8 cellular contexts compared by ENCODE assay signal in the genomic region with DNA sequence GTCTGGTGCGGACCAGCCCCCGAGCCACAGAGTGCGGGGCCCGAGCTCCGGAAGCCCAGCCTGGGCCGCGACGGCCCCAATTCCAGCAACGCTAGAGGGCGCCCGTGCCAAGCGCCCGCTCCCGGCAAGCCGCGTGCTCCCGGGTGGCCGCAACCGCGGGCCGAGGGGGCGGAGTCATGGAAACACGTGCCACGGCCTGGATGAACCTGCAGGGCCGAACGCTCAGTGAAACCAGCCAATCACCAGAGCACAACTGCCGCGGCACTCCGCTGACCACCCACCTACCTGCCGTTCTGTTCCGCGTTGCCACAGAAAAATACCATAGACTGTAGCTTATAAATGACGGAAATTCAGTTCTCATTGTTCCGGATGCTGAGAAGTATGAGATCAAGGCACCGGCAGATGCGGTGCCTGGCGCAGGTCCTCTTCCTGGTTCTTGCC.
DNase-seq lines count a peak whose midpoint lies in the region; ATAC-seq and TF ChIP-seq lines count a peak whose summit lies in the region.

No MANE protein-coding gene starts in this region.

- H3K9me3 ChIP-seq in A673 (ENCODE audit: low read depth, low read length, poor library complexity, severe bottlenecking) (no peaks in the 10 kb centered on the region), esophagus muscularis mucosa (peaks cover 0 to 6% (median 2%) of the 10 kb centered on the region in 4 donors)

- H3K4me1 Mint-ChIP-seq in naive thymus-derived CD8-positive, alpha-beta T cell: peaks cover 21 to 51% (median 41%) of the 10 kb centered on the region in 4 donors
- peaks cover 31% of the 10 kb centered on the region for H3K4me1 Mint-ChIP-seq in stimulated activated effector memory CD8-positive, alpha-beta T cell treated with anti-CD3 and anti-CD28 coated beads, Interleukin-12 subunit alpha, Interleukin-12 subunit beta, amount 100 ng/mL, for 72 hours

- TF ChIP-seq EP300 in Ishikawa (IDR thresholded peaks at IDR 0.05; ENCODE audit: borderline replicate concordance): no peak
- no peak for TF ChIP-seq EP300 in esophagus muscularis mucosa (IDR thresholded peaks at IDR 0.05)

- 17% methylated on average over 27 of the region's 37 CpGs for WGBS in esophagus muscularis mucosa

- TF ChIP-seq RAD21 in Ishikawa (IDR thresholded peaks at IDR 0.05; ENCODE audit: low read depth): peak; percentile 40; the same call in 1 of the 2 replicates

- 0 out of 2 replicates have a peak, but pooled peaks have one; percentile 16 for TF ChIP-seq CTCF in A673 (conservative IDR thresholded peaks at IDR 0.05; ENCODE audit: low read depth, low read length)
- TF ChIP-seq CTCF in esophagus muscularis mucosa (IDR thresholded peaks at IDR 0.05): peak; percentile 50 to 71 (median 68)

- H3K4me3 ChIP-seq in A673 (ENCODE audit: low read depth, low read length, poor library complexity, severe bottlenecking): no peak overlapping the region
- peak overlapping the region; percentile 9 to 33 (median 21) for H3K4me3 ChIP-seq in esophagus muscularis mucosa

- peak overlapping the region; percentile 62 to 84 (median 79) for H3K4me3 Mint-ChIP-seq in naive thymus-derived CD8-positive, alpha-beta T cell
- peak overlapping the region; percentile 60 for H3K4me3 Mint-ChIP-seq in stimulated activated effector memory CD8-positive, alpha-beta T cell treated with anti-CD3 and anti-CD28 coated beads, Interleukin-12 subunit alpha, Interleukin-12 subunit beta, amount 100 ng/mL, for 72 hours

- H3K27ac ChIP-seq in A673 (ENCODE audit: low read depth, low read length, poor library complexity, severe bottlenecking): no peak overlapping the region
- no peak overlapping the region for H3K27ac ChIP-seq in esophagus muscularis mucosa (replicated peaks in 1 of 4)

- H3K4me1 ChIP-seq in A673 (ENCODE audit: insufficient read depth, low read length, poor library complexity, severe bottlenecking) (no peaks in the 10 kb centered on the region), esophagus muscularis mucosa (peaks cover 12 to 32% (median 27%) of the 10 kb centered on the region in 4 donors)

- H3K27ac Mint-ChIP-seq in naive thymus-derived CD8-positive, alpha-beta T cell: peak overlapping the region; percentile 53 to 95 (median 89)
- peak overlapping the region; percentile 54 for H3K27ac Mint-ChIP-seq in stimulated activated effector memory CD8-positive, alpha-beta T cell treated with anti-CD3 and anti-CD28 coated beads, Interleukin-12 subunit alpha, Interleukin-12 subunit beta, amount 100 ng/mL, for 72 hours

- no TSS peak for BruUV-seq in A673 (replicated peaks; lab: Mats Ljungman, UMichigan)

- intact Hi-C loops in A673 (cut with micrococcal nuclease; ENCODE audit: unreplicated experiment): no loop called here
- intact Hi-C loops in esophagus muscularis mucosa (cut with DNase I): no loop called here

- CTCF ChIA-PET in A673 (lab: Charles Lee): no interaction called here

- DNase-seq in A673 (ENCODE audit: low spot score) (no peak), activated T-cell treated with anti-CD3 and anti-CD28 coated beads for 4 hours (peak; percentile 75), esophagus muscularis mucosa (ENCODE audit: extremely low spot score) (no peak), NAMALWA (ENCODE audit: low spot score) (no peak), NCI-H1092 (lab: John Stamatoyannopoulos, UW) (no peak)
- peak; percentile 41 to 82 (median 68) for DNase-seq in naive thymus-derived CD8-positive, alpha-beta T cell
- peak; percentile 76 to 83 for DNase-seq in stimulated activated effector memory CD8-positive, alpha-beta T cell treated with anti-CD3 and anti-CD28 coated beads, Interleukin-12 subunit alpha, Interleukin-12 subunit beta, amount 100 ng/mL, for 72 hours (ENCODE audit: low spot score in 2 of 2)

- ATAC-seq in naive thymus-derived CD8-positive, alpha-beta T cell: peak; percentile 74 to 88
- peak; percentile 83 for ATAC-seq in stimulated activated effector memory CD8-positive, alpha-beta T cell treated with anti-CD3 and anti-CD28 coated beads, Interleukin-12 subunit alpha, Interleukin-12 subunit beta, amount 100 ng/mL, for 72 hours

- no peaks in the 10 kb centered on the region for H3K36me3 ChIP-seq in A673 (ENCODE audit: insufficient read depth, low read length, poor library complexity, severe bottlenecking)
- no peaks in the 10 kb centered on the region for H3K36me3 ChIP-seq in esophagus muscularis mucosa

- H3K36me3 Mint-ChIP-seq in naive thymus-derived CD8-positive, alpha-beta T cell: peaks cover 0 to 2% (median 0%) of the 10 kb centered on the region in 3 donors
- no peaks in the 10 kb centered on the region for H3K36me3 Mint-ChIP-seq in stimulated activated effector memory CD8-positive, alpha-beta T cell treated with anti-CD3 and anti-CD28 coated beads, Interleukin-12 subunit alpha, Interleukin-12 subunit beta, amount 100 ng/mL, for 72 hours

- H3K9me3 Mint-ChIP-seq in naive thymus-derived CD8-positive, alpha-beta T cell: peaks cover 0 to 4% (median 0%) of the 10 kb centered on the region in 9 donors
- H3K9me3 Mint-ChIP-seq in stimulated activated effector memory CD8-positive, alpha-beta T cell treated with anti-CD3 and anti-CD28 coated beads, Interleukin-12 subunit alpha, Interleukin-12 subunit beta, amount 100 ng/mL, for 72 hours: no peaks in the 10 kb centered on the region

- POLR2A ChIA-PET in A673 (lab: Charles Lee; ENCODE audit: low non-redundant PET): no interaction called here
- POLR2A ChIA-PET in naive thymus-derived CD8-positive, alpha-beta T cell (lab: Charles Lee): interaction anchor here (1.0 to 2.4 kb wide), 2 partner anchors 31 to 32 kb away, joined by 4 to 15 read pairs; no protein-coding TSS in a partner anchor

- H3K27me3 ChIP-seq in A673 (replicated peaks; ENCODE audit: insufficient read depth, low read depth, low read length, poor library complexity) (no peaks in the 10 kb centered on the region), esophagus muscularis mucosa (peaks cover 0 to 29% (median 6%) of the 10 kb centered on the region in 4 donors)

- peaks cover 0 to 17% (median 6%) of the 10 kb centered on the region in 5 donors for H3K27me3 Mint-ChIP-seq in naive thymus-derived CD8-positive, alpha-beta T cell

- TF ChIP-seq POLR2A in esophagus muscularis mucosa (IDR thresholded peaks at IDR 0.05; ENCODE audit: low read depth): no peak

TF ChIP-seq in Ishikawa, 13 proteins besides CTCF, POLR2A, EP300 and RAD21:
- TF ChIP-seq YY1 (IDR thresholded peaks at IDR 0.05; ENCODE audit: low read depth): no peak
- TF ChIP-seq CEBPB (IDR thresholded peaks at IDR 0.05): no peak
- no peak for TF ChIP-seq TEAD4 (IDR thresholded peaks at IDR 0.05)
- no peak for TF ChIP-seq FOXM1 (IDR thresholded peaks at IDR 0.05; ENCODE audit: borderline replicate concordance, low read depth)
- peak; percentile 59 for TF ChIP-seq USF1 (IDR thresholded peaks at IDR 0.05)
- TF ChIP-seq TAF1 (IDR thresholded peaks at IDR 0.05; ENCODE audit: low read depth): no peak
- no peak for TF ChIP-seq ZBTB7A (IDR thresholded peaks at IDR 0.05; ENCODE audit: low read depth)
- no peak for TF ChIP-seq CREB1 (IDR thresholded peaks at IDR 0.05; ENCODE audit: low read depth)
- TF ChIP-seq EGR1 (IDR thresholded peaks at IDR 0.05): no peak
- peak; percentile 87 for TF ChIP-seq MAX (IDR thresholded peaks at IDR 0.05)

Comparison
In these comparisons a context has a peak if more than half of its experiments do, and no peak if none do; other contexts are left out.
1. DNase-seq: peak in activated T-cell treated with anti-CD3 and anti-CD28 coated beads for 4 hours (single experiment), naive thymus-derived CD8-positive, alpha-beta T cell (10 of 10) and stimulated activated effector memory CD8-positive, alpha-beta T cell treated with anti-CD3 and anti-CD28 coated beads, Interleukin-12 subunit alpha, Interleukin-12 subunit beta, amount 100 ng/mL, for 72 hours (2 of 2); none in A673 (single experiment), esophagus muscularis mucosa (single experiment), NAMALWA (single experiment) and NCI-H1092 (single experiment).